ENCODE assay signal across 21 cellular contexts in the genomic region with DNA sequence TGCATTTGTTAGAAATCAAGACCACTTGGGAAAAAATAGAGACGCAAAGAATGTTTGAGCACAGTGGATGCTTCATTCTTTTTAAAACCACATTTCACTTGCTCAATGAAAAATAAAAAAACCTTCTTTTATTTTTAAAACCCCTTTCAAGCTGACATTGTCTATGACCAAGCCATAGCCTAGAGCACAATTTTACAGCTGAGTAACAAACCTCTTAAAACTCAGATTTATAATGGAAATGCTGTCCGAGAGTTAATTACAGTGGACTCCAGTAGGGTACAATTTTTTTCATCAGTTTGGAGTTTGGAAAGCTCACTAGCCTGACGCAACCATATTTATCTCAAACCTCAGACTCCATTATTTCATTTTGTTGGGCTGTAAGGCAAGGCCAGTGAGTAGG.
"Had no signal": no experiment of that assay in that cellular context is flagged by ENCODE, and none has a peak within 500 bp of the region (broad histone marks: within the 10 kb centered on the region; RNA-seq: fewer than 3 reads in every experiment).

No MANE protein-coding gene starts in this region.

- DNase-seq: activated CD4-positive, alpha-beta memory T cell treated with anti-CD3 and anti-CD28 coated beads, Interleukin-2, amount 10 ng/mL, durations not matched to agents 7 days and 5 days; activated CD4-positive, alpha-beta T cell treated with anti-CD3 and anti-CD28 coated beads, Interleukin-2, amount 50 U/mL, for 1 hour; activated CD4-positive, CD25-positive, alpha-beta regulatory T cell; activated naive CD4-positive, alpha-beta T cell; aorta; body of pancreas; central memory CD4-positive, alpha-beta T cell; MG63; NCI-H1105; NCI-H1436; NCI-H1694 treated with DMSO at 0.1 percent for 48 hours; NCI-H2029 treated with DMSO at 0.1 percent for 48 hours; NCI-H345; NCI-H510A; NCI-H526 treated with DMSO at 0.1 percent for 48 hours; NK-92 treated with Interleukin-12 subunit alpha and Interleukin-12 subunit beta, amount 100 ng/mL, for 24 hours; OCI-M1; Right ventricle myocardium superior; SJCRH30; SK-N-SH; T-helper 1 cell had no signal
